8 cellular contexts compared by ENCODE assay signal in the genomic region with DNA sequence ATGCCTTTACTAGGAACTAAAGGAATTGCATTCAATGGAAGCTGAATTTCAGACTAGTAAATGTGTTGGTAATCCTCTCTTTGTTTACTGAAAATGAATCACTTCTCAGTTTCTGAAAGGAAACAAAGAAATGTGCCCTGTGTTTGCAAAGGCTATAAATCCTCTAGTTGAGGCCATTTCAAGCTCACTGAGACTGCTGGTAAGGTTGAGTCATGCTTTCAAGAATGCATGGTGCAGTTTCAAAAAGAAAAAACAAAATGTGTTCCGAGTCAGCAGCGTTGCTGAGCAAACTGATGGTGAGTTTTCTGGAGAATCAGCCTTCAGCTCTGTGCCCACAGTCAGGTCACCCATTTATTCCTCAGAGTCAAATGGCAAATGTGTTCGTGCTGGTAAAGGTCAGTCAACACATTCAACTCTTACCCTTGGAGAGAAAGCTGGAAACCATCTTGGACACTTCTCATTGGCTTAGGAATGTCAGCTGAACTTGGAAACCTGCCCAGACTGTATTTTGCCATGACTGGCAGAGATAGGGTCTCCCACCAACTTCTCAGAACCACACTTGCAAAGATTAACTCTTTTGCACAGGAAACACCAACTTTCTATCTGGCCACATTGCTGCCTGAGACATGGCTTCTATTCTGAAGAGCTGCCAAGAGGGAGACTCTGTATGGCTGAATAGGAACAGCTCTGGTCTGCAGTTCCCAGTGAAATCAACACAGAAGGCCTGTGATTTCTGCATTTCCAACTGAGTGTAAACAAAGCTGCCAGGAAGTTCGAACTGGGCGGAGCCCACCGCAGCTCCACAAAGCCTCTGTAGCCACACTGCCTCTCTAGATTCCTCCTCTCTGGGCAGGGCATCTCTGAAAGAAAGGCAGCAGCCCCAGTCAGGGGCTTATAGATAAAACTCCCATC.
DNase-seq lines count a peak whose midpoint lies in the region; ATAC-seq, FAIRE-seq and TF ChIP-seq lines count a peak whose summit lies in the region.

No MANE protein-coding gene starts in this region.

- H3K4me2 ChIP-seq in HCT116 (ENCODE audit: low read length): peak overlapping the region; percentile 59

- RAD21 ChIA-PET in HCT116 (lab: Charles Lee; ENCODE audit: low non-redundant PET in 1 of 2, low total read pairs in 2 of 2, uncharacterized antibody in 2 of 2, unreplicated experiment in 2 of 2): no interaction called here

- H4K20me1 ChIP-seq in HCT116 (ENCODE audit: insufficient read depth): no peaks in the 10 kb centered on the region

- peaks cover 19 to 27% of the 10 kb centered on the region in 2 experiments for H3K4me1 ChIP-seq in HCT116 (ENCODE audit: control insufficient read depth in 1 of 2, insufficient read depth in 2 of 2, low read length in 2 of 2)

- peak overlapping the region; percentile 57 for H3K27ac ChIP-seq in HCT116 (ENCODE audit: low read depth, low read length)

- DNase-seq in stimulated activated CD4-positive, alpha-beta T cell treated with anti-CD3 and anti-CD28 coated beads, Interleukin-15, amount 100 ng/mL, for 24 hours: peak; percentile 12
- no peak for DNase-seq in stimulated activated CD4-positive, alpha-beta T cell treated with anti-CD3 and anti-CD28 coated beads, Interleukin-2, amount 100 ng/mL, for 24 hours
- peak; percentile 72 for DNase-seq in HCT116 (ENCODE audit: low read depth, low spot score)
- peak; percentile 95 for DNase-seq in LHCN-M2 (ENCODE audit: low read depth)
- DNase-seq in astrocyte of the hippocampus (ENCODE audit: low read depth, low spot score): peak; percentile 93
- DNase-seq in left lobe of liver (ENCODE audit: low spot score): no peak
- DNase-seq in urothelium cell line (ENCODE audit: low spot score): peak; percentile 71
- no peak for DNase-seq in cortex of kidney (lab: John Stamatoyannopoulos, UW)

- H3K36me3 ChIP-seq in HCT116 (ENCODE audit: control insufficient read depth in 1 of 2, insufficient read depth in 2 of 2, low read length in 2 of 2): no peaks in the 10 kb centered on the region

- intact Hi-C loops in HCT116 (cut with micrococcal nuclease): no loop called here

- H3K27me3 ChIP-seq in HCT116 (ENCODE audit: insufficient read depth, low read length): no peaks in the 10 kb centered on the region

- peak overlapping the region in 1 of 2 experiments; percentile 33; a peak in 2 of 4 replicates for H3K4me3 ChIP-seq in HCT116 (replicated peaks in 1 of 2; ENCODE audit: low read depth in 1 of 2, low read length in 2 of 2)

- peak; percentile 26; the same call in 1 of the 2 replicates for TF ChIP-seq RAD21 in HCT116 (IDR thresholded peaks at IDR 0.05; ENCODE audit: low read depth)

- peak overlapping the region; percentile 32 for H3K9ac ChIP-seq in HCT116 (ENCODE audit: low read length)

- TF ChIP-seq POLR2A in HCT116 (IDR thresholded peaks at IDR 0.05; ENCODE audit: borderline replicate concordance, extremely low read depth, insufficient read depth, insufficient read length): no peak

- ATAC-seq in HCT116: peak; percentile 82
- ATAC-seq in left lobe of liver: peak; percentile 16

- no peaks in the 10 kb centered on the region for H3K79me2 ChIP-seq in HCT116 (ENCODE audit: insufficient read depth, low read length)

- BruUV-seq in HCT116 (replicated peaks; lab: Mats Ljungman, UMichigan): no TSS peak

- no peaks in the 10 kb centered on the region for H3K9me2 ChIP-seq in HCT116 (ENCODE audit: insufficient read depth)

- H2AFZ ChIP-seq in HCT116 (ENCODE audit: low read depth, low read length, poor library complexity, severe bottlenecking): peak overlapping the region; percentile 96

- no peak for TF ChIP-seq CTCF in HCT116 (IDR thresholded peaks at IDR 0.05 in 2 of 3, conservative IDR thresholded peaks at IDR 0.05 in 1 of 3; ENCODE audit: borderline replicate concordance in 1 of 3, insufficient read depth in 1 of 3, low read depth in 2 of 3, low read length in 2 of 3)

- H3K9me3 ChIP-seq in HCT116 (ENCODE audit: control insufficient read depth in 1 of 2, insufficient read depth in 1 of 2, low read depth in 1 of 2, low read length in 2 of 2): no peaks in the 10 kb centered on the region; a peak in 1 of 4 replicates

- POLR2A ChIA-PET in HCT116 (lab: Charles Lee): interaction anchor here (1.1 to 1.2 kb wide), 2 partner anchors 10 to 12 kb away, joined by 3 to 4 read pairs; no protein-coding TSS in a partner anchor

- CTCF ChIA-PET in HCT116 (lab: Charles Lee): interaction anchor here (0.5 to 1.7 kb wide), 2 partner anchors 13 to 18 kb away, joined by 3 to 6 read pairs; no protein-coding TSS in a partner anchor

- no peak for FAIRE-seq in urothelium cell line (lab: Jason Lieb, UNC)

TF ChIP-seq in HCT116, 20 proteins besides CTCF, POLR2A, EP300 and RAD21:
- TF ChIP-seq POLR2AphosphoS5 (IDR thresholded peaks at IDR 0.05; ENCODE audit: low read depth, low read length) (peak; percentile 26; the same call in 1 of the 2 replicates), ZFX (IDR thresholded peaks at IDR 0.05) (no peak), EGR1 (IDR thresholded peaks at IDR 0.05; ENCODE audit: low read depth) (no peak), JUND (IDR thresholded peaks at IDR 0.05) (peak; percentile 90), EZH2phosphoT487 (IDR thresholded peaks at IDR 0.05; ENCODE audit: borderline replicate concordance) (no peak), CEBPB (IDR thresholded peaks at IDR 0.05; ENCODE audit: low read depth) (peak; percentile 67; the same call in 1 of the 2 replicates), ELF1 (IDR thresholded peaks at IDR 0.05; ENCODE audit: borderline replicate concordance, low read depth) (no peak), SP1 (IDR thresholded peaks at IDR 0.05; ENCODE audit: low read depth) (peak; percentile 82), ZNF274 (IDR thresholded peaks at IDR 0.05; ENCODE audit: low read depth, low read length) (no peak), SRF (IDR thresholded peaks at IDR 0.05; ENCODE audit: low read depth) (no peak; the same call in 1 of the 2 replicates), SIN3A (IDR thresholded peaks at IDR 0.05; ENCODE audit: low read depth) (peak; percentile 44; the same call in 1 of the 2 replicates), CBX3 (IDR thresholded peaks at IDR 0.05; ENCODE audit: low read depth) (peak; percentile 88), YY1 (IDR thresholded peaks at IDR 0.05; ENCODE audit: extremely low read depth, insufficient replicate concordance, low read depth, low read length) (peak; percentile 51), EZH2 (IDR thresholded peaks at IDR 0.05) (no peak), FOSL1 (IDR thresholded peaks at IDR 0.05; ENCODE audit: low read depth) (peak; percentile 81), TCF7L2 (IDR thresholded peaks at IDR 0.05; ENCODE audit: borderline replicate concordance, extremely low read depth, insufficient read depth, insufficient read length) (no peak)
- TF ChIP-seq, protein P1, sequence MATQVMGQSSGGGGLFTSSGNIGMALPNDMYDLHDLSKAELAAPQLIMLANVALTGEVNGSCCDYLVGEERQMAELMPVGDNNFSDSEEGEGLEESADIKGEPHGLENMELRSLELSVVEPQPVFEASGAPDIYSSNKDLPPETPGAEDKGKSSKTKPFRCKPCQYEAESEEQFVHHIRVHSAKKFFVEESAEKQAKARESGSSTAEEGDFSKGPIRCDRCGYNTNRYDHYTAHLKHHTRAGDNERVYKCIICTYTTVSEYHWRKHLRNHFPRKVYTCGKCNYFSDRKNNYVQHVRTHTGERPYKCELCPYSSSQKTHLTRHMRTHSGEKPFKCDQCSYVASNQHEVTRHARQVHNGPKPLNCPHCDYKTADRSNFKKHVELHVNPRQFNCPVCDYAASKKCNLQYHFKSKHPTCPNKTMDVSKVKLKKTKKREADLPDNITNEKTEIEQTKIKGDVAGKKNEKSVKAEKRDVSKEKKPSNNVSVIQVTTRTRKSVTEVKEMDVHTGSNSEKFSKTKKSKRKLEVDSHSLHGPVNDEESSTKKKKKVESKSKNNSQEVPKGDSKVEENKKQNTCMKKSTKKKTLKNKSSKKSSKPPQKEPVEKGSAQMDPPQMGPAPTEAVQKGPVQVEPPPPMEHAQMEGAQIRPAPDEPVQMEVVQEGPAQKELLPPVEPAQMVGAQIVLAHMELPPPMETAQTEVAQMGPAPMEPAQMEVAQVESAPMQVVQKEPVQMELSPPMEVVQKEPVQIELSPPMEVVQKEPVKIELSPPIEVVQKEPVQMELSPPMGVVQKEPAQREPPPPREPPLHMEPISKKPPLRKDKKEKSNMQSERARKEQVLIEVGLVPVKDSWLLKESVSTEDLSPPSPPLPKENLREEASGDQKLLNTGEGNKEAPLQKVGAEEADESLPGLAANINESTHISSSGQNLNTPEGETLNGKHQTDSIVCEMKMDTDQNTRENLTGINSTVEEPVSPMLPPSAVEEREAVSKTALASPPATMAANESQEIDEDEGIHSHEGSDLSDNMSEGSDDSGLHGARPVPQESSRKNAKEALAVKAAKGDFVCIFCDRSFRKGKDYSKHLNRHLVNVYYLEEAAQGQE (IDR thresholded peaks at IDR 0.05; ENCODE audit: low read depth): no peak
- TF ChIP-seq, protein P2, sequence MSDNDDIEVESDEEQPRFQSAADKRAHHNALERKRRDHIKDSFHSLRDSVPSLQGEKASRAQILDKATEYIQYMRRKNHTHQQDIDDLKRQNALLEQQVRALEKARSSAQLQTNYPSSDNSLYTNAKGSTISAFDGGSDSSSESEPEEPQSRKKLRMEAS (IDR thresholded peaks at IDR 0.05): peak; percentile 60
- TF ChIP-seq, protein P3, sequence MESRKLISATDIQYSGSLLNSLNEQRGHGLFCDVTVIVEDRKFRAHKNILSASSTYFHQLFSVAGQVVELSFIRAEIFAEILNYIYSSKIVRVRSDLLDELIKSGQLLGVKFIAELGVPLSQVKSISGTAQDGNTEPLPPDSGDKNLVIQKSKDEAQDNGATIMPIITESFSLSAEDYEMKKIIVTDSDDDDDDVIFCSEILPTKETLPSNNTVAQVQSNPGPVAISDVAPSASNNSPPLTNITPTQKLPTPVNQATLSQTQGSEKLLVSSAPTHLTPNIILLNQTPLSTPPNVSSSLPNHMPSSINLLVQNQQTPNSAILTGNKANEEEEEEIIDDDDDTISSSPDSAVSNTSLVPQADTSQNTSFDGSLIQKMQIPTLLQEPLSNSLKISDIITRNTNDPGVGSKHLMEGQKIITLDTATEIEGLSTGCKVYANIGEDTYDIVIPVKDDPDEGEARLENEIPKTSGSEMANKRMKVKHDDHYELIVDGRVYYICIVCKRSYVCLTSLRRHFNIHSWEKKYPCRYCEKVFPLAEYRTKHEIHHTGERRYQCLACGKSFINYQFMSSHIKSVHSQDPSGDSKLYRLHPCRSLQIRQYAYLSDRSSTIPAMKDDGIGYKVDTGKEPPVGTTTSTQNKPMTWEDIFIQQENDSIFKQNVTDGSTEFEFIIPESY (IDR thresholded peaks at IDR 0.05; ENCODE audit: extremely low read depth, insufficient replicate concordance, low read length): no peak
- TF ChIP-seq, protein P4, sequence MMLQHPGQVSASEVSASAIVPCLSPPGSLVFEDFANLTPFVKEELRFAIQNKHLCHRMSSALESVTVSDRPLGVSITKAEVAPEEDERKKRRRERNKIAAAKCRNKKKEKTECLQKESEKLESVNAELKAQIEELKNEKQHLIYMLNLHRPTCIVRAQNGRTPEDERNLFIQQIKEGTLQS (IDR thresholded peaks at IDR 0.05): no peak

Comparison
In these comparisons a context has a peak if more than half of its experiments do, and no peak if none do; other contexts are left out.
1. DNase-seq: peak in stimulated activated CD4-positive, alpha-beta T cell treated with anti-CD3 and anti-CD28 coated beads, Interleukin-15, amount 100 ng/mL, for 24 hours (single experiment), HCT116 (single experiment), LHCN-M2 (single experiment), astrocyte of the hippocampus (single experiment) and urothelium cell line (single experiment); none in stimulated activated CD4-positive, alpha-beta T cell treated with anti-CD3 and anti-CD28 coated beads, Interleukin-2, amount 100 ng/mL, for 24 hours (0 of 2), left lobe of liver (single experiment) and cortex of kidney (single experiment).